In the genomic region with DNA sequence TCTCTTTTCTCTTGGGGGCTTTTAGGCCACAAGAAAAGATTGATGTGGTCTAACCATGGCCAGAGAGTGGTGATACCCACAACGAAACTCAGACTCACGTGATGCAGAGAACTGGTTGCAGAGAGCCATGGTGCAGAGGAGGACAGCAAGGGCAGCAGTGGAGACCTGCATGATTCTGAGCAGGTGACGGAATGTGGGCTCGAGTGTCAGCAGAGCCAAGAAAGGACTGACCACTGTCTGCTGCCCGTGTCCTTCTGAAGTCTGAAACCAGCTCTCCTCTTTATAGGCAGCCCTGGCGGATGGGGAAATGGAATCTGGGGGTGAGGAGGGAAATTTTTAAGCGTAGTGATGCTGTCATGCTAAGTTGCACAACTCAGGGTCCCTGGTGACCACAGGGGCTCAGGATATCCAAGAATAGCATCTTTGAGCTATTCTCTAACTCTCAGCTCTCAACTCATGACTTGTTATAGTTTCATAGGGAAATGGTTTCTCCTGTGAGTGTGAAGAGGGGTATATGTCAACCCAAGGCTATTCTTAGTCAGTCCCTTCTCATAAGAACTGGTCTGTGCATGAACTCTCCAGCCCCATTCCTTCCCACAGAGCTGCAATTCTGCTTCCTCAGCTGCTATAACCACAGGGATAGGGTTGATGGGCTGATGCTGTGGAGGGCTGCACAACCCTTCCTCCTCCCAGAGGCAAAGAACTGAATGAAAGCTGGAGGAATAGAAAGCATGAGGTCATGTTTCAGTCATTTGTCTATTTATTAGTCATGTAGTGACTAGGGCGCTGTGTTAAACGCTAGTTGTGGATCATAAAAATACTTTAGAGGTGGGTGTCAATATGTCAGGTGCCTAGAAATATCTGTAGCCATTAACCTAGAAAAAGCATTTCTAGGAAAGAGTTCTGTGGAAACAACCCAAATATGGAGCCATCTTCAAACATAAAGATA, we compare ENCODE assay signal across 9 cellular contexts. TPM values are rescaled to one million over a fixed set of nuclear protein-coding genes. Genes with fewer than 3 reads are reported as not detected.
A peak's percentile ranks its signal among the peaks of the same experiment; 100 is the strongest.
DNase-seq lines count a peak whose midpoint lies in the region; ATAC-seq and TF ChIP-seq lines count a peak whose summit lies in the region.
"Had no signal": no experiment of that assay in that cellular context is flagged by ENCODE, and none has a peak within 500 bp of the region (broad histone marks: within the 10 kb centered on the region; RNA-seq: fewer than 3 reads in every experiment).

A gene (minus strand): TSS at position 256 of the 949 bp plus-strand sequence. CDS start 85 bp downstream, at position 171.

- TF ChIP-seq CTCF in thoracic aorta (IDR thresholded peaks at IDR 0.05) (no peak), osteocyte (IDR thresholded peaks at IDR 0.05) (no peak)

- H3K27me3 ChIP-seq in thoracic aorta (replicated peaks; ENCODE audit: insufficient read depth): no peaks in the 10 kb centered on the region
- H3K27me3 ChIP-seq in SJCRH30: 0 out of 2 replicates have a peak, but pooled peaks cover 3% of the 10 kb centered on the region

- no peaks in the 10 kb centered on the region for H3K9me3 Mint-ChIP-seq in osteocyte (ENCODE audit: unreplicated experiment)

- peaks cover 11% of the 10 kb centered on the region for H3K27me3 Mint-ChIP-seq in osteocyte (ENCODE audit: unreplicated experiment)

- H3K27ac Mint-ChIP-seq in osteocyte (ENCODE audit: unreplicated experiment): no peak within 1 kb of the TSS

- H3K4me3 ChIP-seq in thoracic aorta: peak within 1 kb of the TSS; percentile 36
- H3K4me3 ChIP-seq in SJCRH30: no peak within 1 kb of the TSS
- H3K4me3 ChIP-seq: SK-N-MC had no signal

- H3K4me3 Mint-ChIP-seq in osteocyte (ENCODE audit: unreplicated experiment): no peak within 1 kb of the TSS

- H3K9me3 ChIP-seq in thoracic aorta (no peaks in the 10 kb centered on the region), SJCRH30 (replicated peaks) (no peaks in the 10 kb centered on the region)

- H3K36me3 ChIP-seq in thoracic aorta (no peaks in the 10 kb centered on the region), SJCRH30 (no peaks in the 10 kb centered on the region)

- DNase-seq in HCEC 1CT (peak; percentile 8), MV-4-11 (lab: John Stamatoyannopoulos, UW) (peak; percentile 100), globus pallidus (ENCODE audit: low spot score) (peak; percentile 45), thoracic aorta (ENCODE audit: low spot score) (no peak), SJCRH30 (no peak), osteocyte (ENCODE audit: extremely low spot score, unreplicated experiment) (no peak), SK-N-DZ (ENCODE audit: low spot score) (no peak)

- H3K4me1 ChIP-seq in thoracic aorta (ENCODE audit: control insufficient read depth in 1 of 2, low read depth in 2 of 2): no peaks in the 10 kb centered on the region
- H3K4me1 ChIP-seq in SJCRH30: no peaks in the 10 kb centered on the region

- H3K4me1 Mint-ChIP-seq in osteocyte (ENCODE audit: unreplicated experiment): no peaks in the 10 kb centered on the region

- H3K27ac ChIP-seq in thoracic aorta (no peak within 1 kb of the TSS), SJCRH30 (no peak within 1 kb of the TSS)
- H3K27ac ChIP-seq: SK-N-MC had no signal

- ATAC-seq in GM18868 (IDR thresholded peaks at IDR 0.05; ENCODE audit: unreplicated experiment) (peak; percentile 74), thoracic aorta (ENCODE audit: insufficient number of reproducible peaks, low FRiP score, low read depth) (no peak)

- no peaks in the 10 kb centered on the region for H3K36me3 Mint-ChIP-seq in osteocyte (ENCODE audit: unreplicated experiment)

RNA-seq across cellular contexts. Expression of the gene that starts here (rescaled TPM):
- total RNA-seq in thoracic aorta: 10 to 100 TPM in 1 of 2 donors, 1 to 10 TPM in 1; 7.3 to 42.9 TPM
- not detected in 2 replicates for total RNA-seq in SJCRH30 (2014; rRNA removed; shearing (Covaris generic))
- not detected in 2 replicates for total RNA-seq in osteocyte
- polyA plus RNA-seq in SK-N-DZ (2014; cell fraction: cytosol; rRNA removed): not detected in 2 replicates
- polyA plus RNA-seq in SK-N-DZ (2014; cell fraction: nucleus; rRNA removed): not detected in 2 replicates

Comparison
In these comparisons a context has a peak if more than half of its experiments do, and no peak if none do; other contexts are left out.
1. DNase-seq: peak in HCEC 1CT (single experiment), MV-4-11 (single experiment) and globus pallidus (single experiment); none in thoracic aorta (single experiment), SJCRH30 (0 of 2), osteocyte (single experiment) and SK-N-DZ (single experiment).